17 cellular contexts compared by ENCODE assay signal in genomic region chr9:130002320-130002719, GRCh38. TPM values are rescaled to one million over a fixed set of nuclear protein-coding genes. Genes with fewer than 3 reads are reported as not detected.
DNase-seq lines count a peak whose midpoint lies in the region; ATAC-seq and TF ChIP-seq lines count a peak whose summit lies in the region.
"Had no signal": no experiment of that assay in that cellular context is flagged by ENCODE, and none has a peak within 500 bp of the region (broad histone marks: within the 10 kb centered on the region; RNA-seq: fewer than 3 reads in every experiment).

No MANE protein-coding gene starts in this region.

- POLR2A ChIA-PET in T-cell (lab: Charles Lee): interaction anchor here (0.6 to 0.7 kb wide), 3 partner anchors 15 to 64 kb away, joined by 3 to 13 read pairs (median 11); no protein-coding TSS in a partner anchor

- no peaks in the 10 kb centered on the region for H3K27me3 Mint-ChIP-seq in stimulated activated naive CD8-positive, alpha-beta T cell treated with anti-CD3 and anti-CD28 coated beads, Interleukin-15, Interleukin-2, amounts not matched to agents 100 ng/mL and 50 ng/mL, for 24 hours
- H3K27me3 Mint-ChIP-seq in stimulated activated naive CD8-positive, alpha-beta T cell treated with anti-CD3 and anti-CD28 coated beads, Interleukin-15, amount 100 ng/mL, for 72 hours: no peaks in the 10 kb centered on the region
- no peaks in the 10 kb centered on the region for H3K27me3 Mint-ChIP-seq in T-cell
- peaks cover 0 to 7% (median 1%) of the 10 kb centered on the region in 3 donors for H3K27me3 Mint-ChIP-seq in immature natural killer cell (ENCODE audit: low read depth in 3 of 3)
- H3K27me3 Mint-ChIP-seq in chondrocyte (ENCODE audit: low read depth): no peaks in the 10 kb centered on the region

- no peak for ATAC-seq in stimulated activated naive CD8-positive, alpha-beta T cell treated with anti-CD3 and anti-CD28 coated beads, Interleukin-15, amount 100 ng/mL, for 72 hours
- ATAC-seq in T-cell (replicated peaks in 1 of 4) (no peak), GM18867 (IDR thresholded peaks at IDR 0.05; ENCODE audit: unreplicated experiment) (no peak)

- H3K9me3 Mint-ChIP-seq in stimulated activated naive CD8-positive, alpha-beta T cell treated with anti-CD3 and anti-CD28 coated beads, Interleukin-15, Interleukin-2, amounts not matched to agents 100 ng/mL and 50 ng/mL, for 24 hours: no peaks in the 10 kb centered on the region
- no peaks in the 10 kb centered on the region for H3K9me3 Mint-ChIP-seq in stimulated activated naive CD8-positive, alpha-beta T cell treated with anti-CD3 and anti-CD28 coated beads, Interleukin-15, amount 100 ng/mL, for 72 hours
- H3K9me3 Mint-ChIP-seq in T-cell (no peaks in the 10 kb centered on the region), immature natural killer cell (no peaks in the 10 kb centered on the region), chondrocyte (ENCODE audit: low read depth) (no peaks in the 10 kb centered on the region)

- DNase-seq in stimulated activated naive CD8-positive, alpha-beta T cell treated with anti-CD3 and anti-CD28 coated beads, Interleukin-15, amount 100 ng/mL, for 72 hours: no peak
- no peak for DNase-seq in T-cell
- DNase-seq in immature natural killer cell: no peak
- DNase-seq in chondrocyte (ENCODE audit: low spot score): no peak
- DNase-seq in HuH-7 (ENCODE audit: low spot score): no peak
- DNase-seq: activated naive CD4-positive, alpha-beta T cell treated with anti-CD3 and anti-CD28 coated beads, Interleukin-2, amount 50 U/mL, for 16 hours; GM23248; Kasumi-1; left ventricle myocardium inferior; midbrain; NCI-H187; NCI-H69; sigmoid colon; stimulated activated CD4-positive, alpha-beta T cell treated with anti-CD3 and anti-CD28 coated beads, Interleukin-15, amount 100 ng/mL, for 24 hours had no signal

- no peak overlapping the region for H3K4me3 Mint-ChIP-seq in stimulated activated naive CD8-positive, alpha-beta T cell treated with anti-CD3 and anti-CD28 coated beads, Interleukin-15, Interleukin-2, amounts not matched to agents 100 ng/mL and 50 ng/mL, for 24 hours
- no peak overlapping the region for H3K4me3 Mint-ChIP-seq in stimulated activated naive CD8-positive, alpha-beta T cell treated with anti-CD3 and anti-CD28 coated beads, Interleukin-15, amount 100 ng/mL, for 72 hours
- H3K4me3 Mint-ChIP-seq in T-cell (peak overlapping the region in 1 of 3 donors; percentile 31), immature natural killer cell (peak overlapping the region in 4 of 5 donors; percentile 18 to 42 (median 40)), chondrocyte (ENCODE audit: unreplicated experiment) (no peak overlapping the region)
- H3K4me3 Mint-ChIP-seq: neural progenitor cell had no signal

- peaks cover 87% of the 10 kb centered on the region for H3K4me1 Mint-ChIP-seq in stimulated activated naive CD8-positive, alpha-beta T cell treated with anti-CD3 and anti-CD28 coated beads, Interleukin-15, Interleukin-2, amounts not matched to agents 100 ng/mL and 50 ng/mL, for 24 hours (ENCODE audit: low read depth)
- peaks cover 79% of the 10 kb centered on the region for H3K4me1 Mint-ChIP-seq in stimulated activated naive CD8-positive, alpha-beta T cell treated with anti-CD3 and anti-CD28 coated beads, Interleukin-15, amount 100 ng/mL, for 72 hours
- peaks cover 71 to 81% (median 81%) of the 10 kb centered on the region in 3 donors for H3K4me1 Mint-ChIP-seq in T-cell
- peaks cover 83 to 84% of the 10 kb centered on the region in 2 donors for H3K4me1 Mint-ChIP-seq in immature natural killer cell
- H3K4me1 Mint-ChIP-seq in chondrocyte (ENCODE audit: low read depth): peaks cover 27% of the 10 kb centered on the region

- peak overlapping the region; percentile 53 for H3K27ac Mint-ChIP-seq in stimulated activated naive CD8-positive, alpha-beta T cell treated with anti-CD3 and anti-CD28 coated beads, Interleukin-15, Interleukin-2, amounts not matched to agents 100 ng/mL and 50 ng/mL, for 24 hours
- peak overlapping the region in 1 of 2 donors; percentile 59 for H3K27ac Mint-ChIP-seq in stimulated activated naive CD8-positive, alpha-beta T cell treated with anti-CD3 and anti-CD28 coated beads, Interleukin-15, amount 100 ng/mL, for 72 hours
- H3K27ac Mint-ChIP-seq in T-cell: peak overlapping the region; percentile 45 to 70
- H3K27ac Mint-ChIP-seq in immature natural killer cell: peak overlapping the region; percentile 23 to 88 (median 78)
- H3K27ac Mint-ChIP-seq in chondrocyte (ENCODE audit: unreplicated experiment): no peak overlapping the region
- H3K27ac Mint-ChIP-seq: neural progenitor cell had no signal

- CTCF ChIA-PET in T-cell (lab: Charles Lee): no interaction called here

- no peak for TF ChIP-seq CTCF in chondrocyte (IDR thresholded peaks at IDR 0.05)

- H3K36me3 Mint-ChIP-seq in stimulated activated naive CD8-positive, alpha-beta T cell treated with anti-CD3 and anti-CD28 coated beads, Interleukin-15, Interleukin-2, amounts not matched to agents 100 ng/mL and 50 ng/mL, for 24 hours (ENCODE audit: low read depth): peaks cover 60% of the 10 kb centered on the region
- H3K36me3 Mint-ChIP-seq in T-cell (peaks cover 15% of the 10 kb centered on the region), immature natural killer cell (peaks cover 0 to 6% (median 0%) of the 10 kb centered on the region in 3 donors), chondrocyte (ENCODE audit: low read depth) (peaks cover 4% of the 10 kb centered on the region)

RNA-seq across cellular contexts. Expression of gene FNBP1, which starts 40.7 kb away (rescaled TPM):
- total RNA-seq in T-cell (100 to 1,000 TPM; 166 to 211 (median 182) TPM), chondrocyte (49.4 to 61.2 TPM (median 58.7 TPM) in 3 replicates)
- 100 to 1,000 TPM; 113 to 136 (median 135) TPM for polyA plus RNA-seq in immature natural killer cell

RNA-seq across cellular contexts. Expression of gene GPR107, which starts 51.4 kb away (rescaled TPM):
- total RNA-seq in T-cell (10 to 100 TPM; 21.3 to 29.1 (median 22.1) TPM), chondrocyte (67.0 to 74.6 TPM (median 70.7 TPM) in 3 replicates)
- polyA plus RNA-seq in immature natural killer cell: 1 to 10 TPM; 3.4 to 9.5 (median 5.9) TPM

Comparison
In these comparisons a context has a peak if more than half of its experiments do, and no peak if none do; other contexts are left out.
1. H3K4me3 Mint-ChIP-seq: peak in immature natural killer cell (4 of 5); none in stimulated activated naive CD8-positive, alpha-beta T cell treated with anti-CD3 and anti-CD28 coated beads, Interleukin-15, Interleukin-2, amounts not matched to agents 100 ng/mL and 50 ng/mL, for 24 hours (single experiment), stimulated activated naive CD8-positive, alpha-beta T cell treated with anti-CD3 and anti-CD28 coated beads, Interleukin-15, amount 100 ng/mL, for 72 hours (0 of 2) and chondrocyte (single experiment).